ENCODE assay signal across 12 cellular contexts in the genomic region with DNA sequence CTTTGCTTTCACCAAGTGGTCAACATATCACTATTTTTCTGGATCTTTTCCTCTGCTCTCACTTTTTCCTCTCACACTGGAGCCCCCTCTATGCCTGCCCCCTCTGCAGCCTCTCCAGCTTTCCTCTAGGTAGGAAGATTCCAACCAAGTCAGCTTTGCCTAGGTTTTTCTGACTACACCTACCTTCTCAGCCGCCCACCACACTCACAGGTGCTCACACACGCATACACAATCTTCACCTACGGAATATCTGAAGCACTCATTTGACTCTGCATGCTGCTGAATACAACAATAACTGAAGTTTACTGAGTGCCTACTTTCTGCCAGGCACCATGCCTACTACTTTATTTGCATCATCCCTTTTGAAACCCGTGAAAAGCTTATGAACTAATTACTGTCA.
DNase-seq lines count a peak whose midpoint lies in the region; ATAC-seq and TF ChIP-seq lines count a peak whose summit lies in the region.
"Had no signal": no experiment of that assay in that cellular context is flagged by ENCODE, and none has a peak within 500 bp of the region (broad histone marks: within the 10 kb centered on the region; RNA-seq: fewer than 3 reads in every experiment).

No MANE protein-coding gene starts in this region.

- POLR2A ChIA-PET in activated CD4-positive, alpha-beta T cell treated with anti-CD3 and anti-CD28 coated beads, Interleukin-2, amount 10 ng/mL, durations not matched to agents 7 days and 5 days (lab: Charles Lee) = no interaction called here
- POLR2A ChIA-PET in HCT116 (lab: Charles Lee) = interaction anchor here (0.9 to 2.0 kb wide), 6 partner anchors 8 to 144 kb away, joined by 3 to 12 read pairs (median 4); no protein-coding TSS in a partner anchor

- TF ChIP-seq CTCF in HCT116 (IDR thresholded peaks at IDR 0.05 in 2 of 3, conservative IDR thresholded peaks at IDR 0.05 in 1 of 3; ENCODE audit: borderline replicate concordance in 1 of 3, insufficient read depth in 1 of 3, low read depth in 2 of 3, low read length in 2 of 3) (no peak), GM10266 (IDR thresholded peaks at IDR 0.05; ENCODE audit: control insufficient read depth, insufficient read depth, low read depth, missing control alignments) (no peak), upper lobe of left lung (IDR thresholded peaks at IDR 0.05) (no peak)

- no peak overlapping the region for H3K4me3 Mint-ChIP-seq in activated CD4-positive, alpha-beta T cell treated with anti-CD3 and anti-CD28 coated beads, Interleukin-2, amount 10 ng/mL, durations not matched to agents 7 days and 5 days
- H3K4me3 Mint-ChIP-seq in naive B cell = peak overlapping the region in 2 of 8 donors; percentile 21 to 51

- H3K4me1 ChIP-seq in HCT116 (ENCODE audit: control insufficient read depth in 1 of 2, insufficient read depth in 2 of 2, low read length in 2 of 2) (peaks cover 53 to 56% of the 10 kb centered on the region in 2 experiments), upper lobe of left lung (peaks cover 0 to 17% (median 12%) of the 10 kb centered on the region in 4 donors)

- peaks cover 55% of the 10 kb centered on the region for H3K4me1 Mint-ChIP-seq in activated CD4-positive, alpha-beta T cell treated with anti-CD3 and anti-CD28 coated beads, Interleukin-2, amount 10 ng/mL, durations not matched to agents 7 days and 5 days
- H3K4me1 Mint-ChIP-seq in naive B cell = peaks cover 21 to 32% (median 23%) of the 10 kb centered on the region in 3 donors

- peaks cover 4% of the 10 kb centered on the region for H3K9me3 Mint-ChIP-seq in activated CD4-positive, alpha-beta T cell treated with anti-CD3 and anti-CD28 coated beads, Interleukin-2, amount 10 ng/mL, durations not matched to agents 7 days and 5 days
- no peaks in the 10 kb centered on the region for H3K9me3 Mint-ChIP-seq in activated naive CD4-positive, alpha-beta T cell treated with anti-CD3 and anti-CD28 coated beads, Interleukin-2, amount 50 U/mL, for 72 hours
- no peaks in the 10 kb centered on the region for H3K9me3 Mint-ChIP-seq in naive B cell

- H3K27ac ChIP-seq in HCT116 (ENCODE audit: low read depth, low read length) (peak overlapping the region; percentile 95), upper lobe of left lung (peak overlapping the region in 1 of 4 donors; percentile 52)
- H3K27ac ChIP-seq: right atrium auricular region, tibial nerve had no signal

- peak overlapping the region; percentile 25 for H3K9ac ChIP-seq in HCT116 (ENCODE audit: low read length)

- ATAC-seq in HCT116 (no peak), naive B cell (ENCODE audit: low read depth in 2 of 2) (no peak), upper lobe of left lung (ENCODE audit: low FRiP score in 2 of 2) (no peak)
- ATAC-seq in activated naive CD4-positive, alpha-beta T cell treated with anti-CD3 and anti-CD28 coated beads, Interleukin-2, amount 50 U/mL, for 72 hours = peak in 1 of 2 donors; percentile 7

- no peaks in the 10 kb centered on the region for H3K9me2 ChIP-seq in HCT116 (ENCODE audit: insufficient read depth)

- no TSS peak for BruUV-seq in HCT116 (replicated peaks; lab: Mats Ljungman, UMichigan)

- peak overlapping the region; percentile 78 for H3K27ac Mint-ChIP-seq in activated CD4-positive, alpha-beta T cell treated with anti-CD3 and anti-CD28 coated beads, Interleukin-2, amount 10 ng/mL, durations not matched to agents 7 days and 5 days
- H3K27ac Mint-ChIP-seq in activated naive CD4-positive, alpha-beta T cell treated with anti-CD3 and anti-CD28 coated beads, Interleukin-2, amount 50 U/mL, for 72 hours = peak overlapping the region; percentile 1 to 78
- peak overlapping the region in 4 of 6 donors; percentile 2 to 76 (median 50) for H3K27ac Mint-ChIP-seq in naive B cell

- H3K36me3 ChIP-seq in HCT116 (ENCODE audit: control insufficient read depth in 1 of 2, insufficient read depth in 2 of 2, low read length in 2 of 2) (peaks cover 0 to 4% of the 10 kb centered on the region in 2 experiments; a peak in 1 of 4 replicates), upper lobe of left lung (peaks cover 0 to 5% (median 2%) of the 10 kb centered on the region in 4 donors)
- H3K36me3 ChIP-seq: right atrium auricular region, tibial nerve had no signal

- H4K20me1 ChIP-seq in HCT116 (ENCODE audit: insufficient read depth) = no peaks in the 10 kb centered on the region

- no peak overlapping the region for H2AFZ ChIP-seq in HCT116 (ENCODE audit: low read depth, low read length, poor library complexity, severe bottlenecking)

- TF ChIP-seq POLR2A in HCT116 (IDR thresholded peaks at IDR 0.05; ENCODE audit: borderline replicate concordance, extremely low read depth, insufficient read depth, insufficient read length) (no peak), upper lobe of left lung (IDR thresholded peaks at IDR 0.05) (no peak)

- no peaks in the 10 kb centered on the region for H3K27me3 Mint-ChIP-seq in activated CD4-positive, alpha-beta T cell treated with anti-CD3 and anti-CD28 coated beads, Interleukin-2, amount 10 ng/mL, durations not matched to agents 7 days and 5 days
- no peaks in the 10 kb centered on the region for H3K27me3 Mint-ChIP-seq in naive B cell

- no peak overlapping the region for H3K4me3 ChIP-seq in HCT116 (replicated peaks in 1 of 2; ENCODE audit: low read depth in 1 of 2, low read length in 2 of 2)
- no peak overlapping the region for H3K4me3 ChIP-seq in upper lobe of left lung
- H3K4me3 ChIP-seq: right atrium auricular region, tibial nerve had no signal

- no peak for TF ChIP-seq EP300 in upper lobe of left lung (IDR thresholded peaks at IDR 0.05)

- H3K27me3 ChIP-seq in HCT116 (ENCODE audit: insufficient read depth, low read length) = no peaks in the 10 kb centered on the region
- H3K27me3 ChIP-seq in upper lobe of left lung = no peaks in the 10 kb centered on the region
- H3K27me3 ChIP-seq: right atrium auricular region, tibial nerve had no signal

- peaks cover 18% of the 10 kb centered on the region for H3K36me3 Mint-ChIP-seq in activated CD4-positive, alpha-beta T cell treated with anti-CD3 and anti-CD28 coated beads, Interleukin-2, amount 10 ng/mL, durations not matched to agents 7 days and 5 days (ENCODE audit: low read depth)
- H3K36me3 Mint-ChIP-seq in activated naive CD4-positive, alpha-beta T cell treated with anti-CD3 and anti-CD28 coated beads, Interleukin-2, amount 50 U/mL, for 72 hours = peaks cover 0 to 7% of the 10 kb centered on the region in 2 donors
- peaks cover 8 to 9% of the 10 kb centered on the region in 2 donors for H3K36me3 Mint-ChIP-seq in naive B cell

- CTCF ChIA-PET in activated CD4-positive, alpha-beta T cell treated with anti-CD3 and anti-CD28 coated beads, Interleukin-2, amount 10 ng/mL, durations not matched to agents 7 days and 5 days (lab: Charles Lee) = interaction anchor here (0.9 to 2.3 kb wide), 3 partner anchors 8 to 10 kb away, joined by 4 to 7 read pairs (median 6); no protein-coding TSS in a partner anchor
- CTCF ChIA-PET in HCT116 (lab: Charles Lee) = interaction anchor here (1.8 kb wide), 1 partner anchor 15 kb away, joined by 8 read pairs; no protein-coding TSS in a partner anchor

- RAD21 ChIA-PET in HCT116 (lab: Charles Lee; ENCODE audit: low non-redundant PET in 1 of 2, low total read pairs in 2 of 2, uncharacterized antibody in 2 of 2, unreplicated experiment in 2 of 2) = interaction anchor here in 1 of 2 experiments (1.2 kb wide), 2 partner anchors 85 to 96 kb away, joined by 3 to 4 read pairs; no protein-coding TSS in a partner anchor

- no peaks in the 10 kb centered on the region for H3K9me3 ChIP-seq in HCT116 (ENCODE audit: control insufficient read depth in 1 of 2, insufficient read depth in 1 of 2, low read depth in 1 of 2, low read length in 2 of 2)
- H3K9me3 ChIP-seq in upper lobe of left lung = no peaks in the 10 kb centered on the region
- H3K9me3 ChIP-seq: right atrium auricular region, tibial nerve had no signal

- DNase-seq in activated CD4-positive, alpha-beta T cell treated with anti-CD3 and anti-CD28 coated beads, Interleukin-2, amount 10 ng/mL, durations not matched to agents 7 days and 5 days = no peak
- DNase-seq in activated CD4-positive, alpha-beta T cell treated with anti-CD3 and anti-CD28 coated beads for 1 hour = no peak
- DNase-seq in HCT116 (ENCODE audit: low read depth, low spot score) (no peak), naive B cell (no peak), HuH-7 (ENCODE audit: low spot score) (no peak), GM10266 (ENCODE audit: extremely low spot score) (no peak), upper lobe of left lung (no peak)
- no peak for DNase-seq in activated naive CD4-positive, alpha-beta T cell treated with anti-CD3 and anti-CD28 coated beads, Interleukin-2, amount 50 U/mL, for 72 hours (ENCODE audit: low spot score in 2 of 2)
- DNase-seq: NCI-H1105 treated with DMSO at 0.1 percent for 48 hours, NCI-H524 had no signal

- no peaks in the 10 kb centered on the region for H3K79me2 ChIP-seq in HCT116 (ENCODE audit: insufficient read depth, low read length)

- WGBS in upper lobe of left lung, 2 donors = 84 to 96% methylated on average over 4 of the region's 4 CpGs

- intact Hi-C loops in HCT116 (cut with micrococcal nuclease) = no loop called here

- peak overlapping the region; percentile 66 for H3K4me2 ChIP-seq in HCT116 (ENCODE audit: low read length)

- no peak for TF ChIP-seq RAD21 in HCT116 (IDR thresholded peaks at IDR 0.05; ENCODE audit: low read depth)

TF ChIP-seq in HCT116, 20 proteins besides CTCF, POLR2A, EP300 and RAD21 (continues in another document):
- TF ChIP-seq TCF7L2 (IDR thresholded peaks at IDR 0.05; ENCODE audit: borderline replicate concordance, extremely low read depth, insufficient read depth, insufficient read length) (no peak), YY1 (IDR thresholded peaks at IDR 0.05; ENCODE audit: extremely low read depth, insufficient replicate concordance, low read depth, low read length) (no peak), SP1 (IDR thresholded peaks at IDR 0.05; ENCODE audit: low read depth) (no peak), SIN3A (IDR thresholded peaks at IDR 0.05; ENCODE audit: low read depth) (no peak), SRF (IDR thresholded peaks at IDR 0.05; ENCODE audit: low read depth) (no peak), EZH2phosphoT487 (IDR thresholded peaks at IDR 0.05; ENCODE audit: borderline replicate concordance) (no peak), FOSL1 (IDR thresholded peaks at IDR 0.05; ENCODE audit: low read depth) (no peak), ELF1 (IDR thresholded peaks at IDR 0.05; ENCODE audit: borderline replicate concordance, low read depth) (no peak), CEBPB (IDR thresholded peaks at IDR 0.05; ENCODE audit: low read depth) (no peak), JUND (IDR thresholded peaks at IDR 0.05) (no peak), CBX3 (IDR thresholded peaks at IDR 0.05; ENCODE audit: low read depth) (no peak), POLR2AphosphoS5 (IDR thresholded peaks at IDR 0.05; ENCODE audit: low read depth, low read length) (no peak), EZH2 (IDR thresholded peaks at IDR 0.05) (no peak), ZNF274 (IDR thresholded peaks at IDR 0.05; ENCODE audit: low read depth, low read length) (no peak)
- TF ChIP-seq, protein P1, sequence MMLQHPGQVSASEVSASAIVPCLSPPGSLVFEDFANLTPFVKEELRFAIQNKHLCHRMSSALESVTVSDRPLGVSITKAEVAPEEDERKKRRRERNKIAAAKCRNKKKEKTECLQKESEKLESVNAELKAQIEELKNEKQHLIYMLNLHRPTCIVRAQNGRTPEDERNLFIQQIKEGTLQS (IDR thresholded peaks at IDR 0.05) = no peak
